ENCODE assay signal across 1 cellular context in genomic region chr19:40588110-40588854, GRCh38.
TF ChIP-seq lines count a peak whose summit lies in the region.

No MANE protein-coding gene starts in this region.

TF ChIP-seq in HCT116, 20 proteins besides CTCF, POLR2A, EP300 and RAD21 (continued from another document):
- TF ChIP-seq ATF3 (IDR thresholded peaks at IDR 0.05) (no peak), ELF1 (IDR thresholded peaks at IDR 0.05; ENCODE audit: borderline replicate concordance, low read depth) (no peak)
